ENCODE assay signal across 23 cellular contexts in genomic region chr10:110670335-110670734, GRCh38. TPM values are rescaled to one million over a fixed set of nuclear protein-coding genes. Genes with fewer than 3 reads are reported as not detected.
DNase-seq lines count a peak whose midpoint lies in the region; ATAC-seq, FAIRE-seq and TF ChIP-seq lines count a peak whose summit lies in the region.
"Had no signal": no experiment of that assay in that cellular context is flagged by ENCODE, and none has a peak within 500 bp of the region (broad histone marks: within the 10 kb centered on the region; RNA-seq: fewer than 3 reads in every experiment).

No MANE protein-coding gene starts in this region.

- intact Hi-C loops in right cardiac atrium (cut with DNase I) (no loop called here), Right ventricle myocardium superior (cut with DNase I) (no loop called here), GM12878 (cut with micrococcal nuclease; ENCODE audit: unreplicated experiment) (loop anchor here (5.0 kb wide), 1 partner anchor 363 kb away; no protein-coding TSS in a partner anchor), sigmoid colon (cut with DNase I) (no loop called here)

- 69% methylated on average over 6 of the region's 6 CpGs for WGBS in right cardiac atrium
- 78% methylated on average over 6 of the region's 6 CpGs for WGBS in GM12878 (ENCODE audit: insufficient coverage, insufficient replicate concordance, low lambda C conversion rate, missing lambda C conversion rate)
- WGBS in sigmoid colon, 2 donors: 87 to 91% methylated on average over 6 of the region's 6 CpGs

- in situ Hi-C loops in GM12878 (cut with MboI): loop anchor here (10.0 kb wide), 1 partner anchor 366 kb away; the partner anchor contains the start of gene SMNDC1

- H3K36me3 ChIP-seq in GM12878 (ENCODE audit: control insufficient read depth in 2 of 2, insufficient read depth in 2 of 2, low read length in 1 of 2) (no peaks in the 10 kb centered on the region), sigmoid colon (no peaks in the 10 kb centered on the region)
- H3K36me3 ChIP-seq: HAP-1, MG63 had no signal

- POLR2A ChIA-PET in GM12878 (lab: Charles Lee): no interaction called here

- H3K4me3 ChIP-seq in right cardiac atrium (ENCODE audit: low read length): no peak overlapping the region
- no peak overlapping the region for H3K4me3 ChIP-seq in GM12878
- H3K4me3 ChIP-seq in sigmoid colon: no peak overlapping the region
- H3K4me3 ChIP-seq: HAP-1, MG63, PC-9 had no signal

- CTCF ChIA-PET in GM12878 (lab: Yijun Ruan, JAX): interaction anchor here (1.1 to 6.6 kb wide), 4 partner anchors 10 to 62 kb away, joined by 3 to 141 read pairs (median 23); no protein-coding TSS in a partner anchor

- H3K27ac ChIP-seq in right cardiac atrium (ENCODE audit: low read length) (peak overlapping the region; percentile 90), GM12878 (ENCODE audit: control insufficient read depth, insufficient read depth) (no peak overlapping the region), sigmoid colon (peak overlapping the region in 3 of 4 donors; percentile 25 to 82 (median 80))
- H3K27ac ChIP-seq: PC-9 had no signal

- TF ChIP-seq CTCF in GM12878 (IDR thresholded peaks at IDR 0.05 in 2 of 3, conservative IDR thresholded peaks at IDR 0.05 in 1 of 3; ENCODE audit: control insufficient read depth in 2 of 3, extremely low read depth in 1 of 3, insufficient read depth in 1 of 3, low read depth in 3 of 3, low read length in 3 of 3) (no peak), sigmoid colon (IDR thresholded peaks at IDR 0.05) (no peak)

- H2AFZ ChIP-seq in GM12878 (ENCODE audit: control insufficient read depth, low read depth, low read length): no peak overlapping the region
- H2AFZ ChIP-seq: PC-9 had no signal

- peaks cover 4% of the 10 kb centered on the region for H3K4me1 ChIP-seq in right cardiac atrium (ENCODE audit: control insufficient read depth, insufficient read depth, low read length)
- no peaks in the 10 kb centered on the region for H3K4me1 ChIP-seq in GM12878 (ENCODE audit: control insufficient read depth, insufficient read depth, low read length)
- H3K4me1 ChIP-seq in sigmoid colon: peaks cover 0 to 59% (median 37%) of the 10 kb centered on the region in 4 donors

- no TSS peak for BruUV-seq in GM12878 (replicated peaks; lab: Mats Ljungman, UMichigan)

- no peaks in the 10 kb centered on the region for H3K27me3 ChIP-seq in right cardiac atrium (ENCODE audit: control insufficient read depth, insufficient read depth)
- no peaks in the 10 kb centered on the region for H3K27me3 ChIP-seq in GM12878 (replicated peaks in 1 of 2; ENCODE audit: control insufficient read depth in 2 of 2, insufficient read depth in 2 of 2, low read length in 1 of 2)
- H3K27me3 ChIP-seq in sigmoid colon: no peaks in the 10 kb centered on the region
- H3K27me3 ChIP-seq: MG63 had no signal

- no peak for TF ChIP-seq POLR2A in GM12878 (IDR thresholded peaks at IDR 0.05; ENCODE audit: low read depth, low read length)
- TF ChIP-seq POLR2A in sigmoid colon (IDR thresholded peaks at IDR 0.05): no peak

- no peaks in the 10 kb centered on the region for H3K9me3 ChIP-seq in right cardiac atrium (ENCODE audit: control insufficient read depth, low read length)
- H3K9me3 ChIP-seq in GM12878 (replicated peaks; ENCODE audit: control insufficient read depth, insufficient read depth, low read length): no peaks in the 10 kb centered on the region
- no peaks in the 10 kb centered on the region for H3K9me3 ChIP-seq in sigmoid colon
- H3K9me3 ChIP-seq: HAP-1, MG63 had no signal

- H3K9ac ChIP-seq in GM12878 (ENCODE audit: control insufficient read depth, insufficient read depth, low read length): no peak overlapping the region

- SMC1A ChIA-PET in GM12878 (lab: Charles Lee; ENCODE audit: uncharacterized antibody, unreplicated experiment): interaction anchor here (1.3 kb wide), 1 partner anchor 29 kb away, joined by 3 read pairs; no protein-coding TSS in a partner anchor

- TF ChIP-seq EP300 in GM12878 (IDR thresholded peaks at IDR 0.05; ENCODE audit: borderline replicate concordance in 1 of 2, control insufficient read depth in 1 of 2, low read depth in 2 of 2, low read length in 2 of 2) (no peak), sigmoid colon (IDR thresholded peaks at IDR 0.05) (no peak)

- H4K20me1 ChIP-seq in GM12878 (ENCODE audit: control insufficient read depth, insufficient read depth): no peaks in the 10 kb centered on the region

- FAIRE-seq in GM12878 (lab: Jason Lieb, UNC): no peak

- no peak for TF ChIP-seq RAD21 in GM12878 (IDR thresholded peaks at IDR 0.05; ENCODE audit: insufficient read depth, low read depth, low read length)

- H3K79me2 ChIP-seq in GM12878 (ENCODE audit: control insufficient read depth, insufficient read depth, low read length): no peaks in the 10 kb centered on the region

- ATAC-seq in right cardiac atrium (no peak), Right ventricle myocardium superior (ENCODE audit: poor library complexity) (no peak), GM12878 (no peak), GM19324 (IDR thresholded peaks at IDR 0.05; ENCODE audit: low FRiP score, unreplicated experiment) (no peak)

- H3K4me2 ChIP-seq in GM12878 (ENCODE audit: control insufficient read depth, insufficient read depth): no peak overlapping the region
- H3K4me2 ChIP-seq: PC-9 had no signal

- RAD21 ChIA-PET in GM12878 (lab: Charles Lee; ENCODE audit: unreplicated experiment): no interaction called here

- DNase-seq in right cardiac atrium (no peak), Right ventricle myocardium superior (no peak), GM12878 (ENCODE audit: low read depth, low spot score) (peak; percentile 27), sigmoid colon (no peak), COLO829 (ENCODE audit: low spot score) (no peak), NCI-H1417 treated with DMSO at 0.1 percent for 48 hours (lab: John Stamatoyannopoulos, UW) (no peak)
- DNase-seq: C1 segment of cervical spinal cord; CD8-positive, alpha-beta memory T cell; DMS153; DND-41; GOT3; KG1; MG63; NCI-H1105 treated with DMSO at 0.1 percent for 48 hours; NCI-H2029; NCI-H446 treated with DMSO at 0.1 percent for 48 hours; NCI-H526; NCI-H82; NK-92 treated with Interleukin-12 subunit alpha and Interleukin-12 subunit beta, amount 100 ng/mL, for 24 hours; PC-9; SHP77 treated with DMSO at 0.1 percent for 48 hours had no signal

TF ChIP-seq in GM12878, 131 proteins besides CTCF, POLR2A, EP300 and RAD21 (continues in another document):
- no peak for TF ChIP-seq NBN (IDR thresholded peaks at IDR 0.05)
- TF ChIP-seq REST (IDR thresholded peaks at IDR 0.05; ENCODE audit: low read depth, low read length): no peak

RNA-seq across cellular contexts. Expression of gene RBM20, which starts 26.2 kb away (rescaled TPM):
- total RNA-seq in right cardiac atrium (10 to 100 TPM; 51.5 to 92.0 (median 74.2) TPM), Right ventricle myocardium superior (103 TPM), GM12878 (2014; rRNA removed) (0.05 and 0.17 TPM in 2 replicates), GM12878 (2014; rRNA removed; fragmentation: Illumina TruSeq; extraction: Trizol) (0.13 and 0.28 TPM in 2 replicates), GM12878 (2021) (0.13 and 0.26 TPM in 2 replicates), sigmoid colon (1 to 10 TPM; 4.9 to 7.8 (median 6.0) TPM)
- polyA plus RNA-seq in right cardiac atrium (34.3 TPM), GM12878 (2011; rRNA removed) (0.09 and 0.16 TPM in 2 replicates), GM12878 (2014; fragmentation: Illumina TruSeq; extraction: Trizol) (0.22 and 0.24 TPM in 2 replicates), GM12878 (2014; fragmentation: Nextera tagmentation; extraction: Ambion mirVana) (under 1 TPM; 0.04 to 0.05 TPM), GM12878 (2014; rRNA removed) (0.09 and 0.20 TPM in 2 replicates), GM12878 (2016; fragmentation: Nextera tagmentation; extraction: Ambion mirVana) (under 1 TPM; 0.05 to 0.12 TPM), sigmoid colon (under 1 TPM in 2 of 3 donors, not detected in 1; 0.23 to 0.64 TPM)
- 0.88 and 0.96 TPM in 2 replicates for total RNA-seq in GM12878 (2013; cell fraction: nucleolus; rRNA removed)
- 0.17 TPM for polyA plus RNA-seq in GM12878 (2011; ENCODE audit: low read depth)
- 0.09 and 0.17 TPM in 2 replicates for polyA plus RNA-seq in GM12878 (2011; cell fraction: cytosol; rRNA removed)
- 0.63 and 1.0 TPM in 2 replicates for polyA plus RNA-seq in GM12878 (2011; cell fraction: nucleus; rRNA removed)
- 0.25 and 0.53 TPM in 2 replicates for polyA plus RNA-seq in GM12878 (2012)
- 0.05 and 0.07 TPM in 2 replicates for polyA minus RNA-seq in GM12878 (2011; rRNA and poly(A)+ RNA removed)
- not detected in 2 replicates for polyA minus RNA-seq in GM12878 (2011; cell fraction: cytosol; rRNA and poly(A)+ RNA removed)
- 0.10 and 0.36 TPM in 2 replicates for polyA minus RNA-seq in GM12878 (2011; cell fraction: nucleus; rRNA and poly(A)+ RNA removed)
- polyA plus RNA-seq: CD8-positive, alpha-beta memory T cell had no signal

Comparison
In these comparisons a context has a peak if more than half of its experiments do, and no peak if none do; other contexts are left out.
1. RNA of gene RBM20, which starts 26.2 kb away (total RNA-seq): 103 TPM in Right ventricle myocardium superior (single experiment) and 51.5 to 92.0 TPM in right cardiac atrium; 4.9 to 7.8 TPM in sigmoid colon and 0.05 to 0.96 TPM in GM12878; every median in the first group is over 4 times any median in the second.